ENCODE assay signal across 2 cellular contexts in genomic region chr16:67423015-67423414, GRCh38.
TF ChIP-seq lines count a peak whose summit lies in the region.

No MANE protein-coding gene starts in this region.

TF ChIP-seq in GM23338, 12 proteins besides CTCF, POLR2A, EP300 and RAD21:
- TF ChIP-seq REST (IDR thresholded peaks at IDR 0.05; ENCODE audit: unreplicated experiment) (no peak), ETS1 (IDR thresholded peaks at IDR 0.05) (no peak), POLR2AphosphoS5 (IDR thresholded peaks at IDR 0.05; ENCODE audit: low read depth) (no peak), ZNF462 (CRISPR knock-in tag; IDR thresholded peaks at IDR 0.05) (no peak), JUNB (IDR thresholded peaks at IDR 0.05; ENCODE audit: unreplicated experiment) (no peak), CREB1 (CRISPR knock-in tag; IDR thresholded peaks at IDR 0.05; ENCODE audit: low read depth) (no peak), ZNF114 (CRISPR knock-in tag; IDR thresholded peaks at IDR 0.05) (no peak), NANOG (IDR thresholded peaks at IDR 0.05; ENCODE audit: borderline replicate concordance) (no peak), EZH2phosphoT487 (IDR thresholded peaks at IDR 0.05; ENCODE audit: unreplicated experiment) (no peak), STAT1 (IDR thresholded peaks at IDR 0.05; ENCODE audit: unreplicated experiment) (no peak), EZH2 (IDR thresholded peaks at IDR 0.05; ENCODE audit: low read depth, unreplicated experiment) (no peak), ZNF331 (CRISPR knock-in tag; IDR thresholded peaks at IDR 0.05; ENCODE audit: low read depth) (no peak)

TF ChIP-seq in K562, 482 proteins besides CTCF, POLR2A, EP300 and RAD21:
- TF ChIP-seq ZBTB33 (CRISPR knock-in tag; IDR thresholded peaks at IDR 0.05): peak; percentile 66; the same call in 1 of the 2 replicates
- no peak for TF ChIP-seq SNAPC5 (CRISPR knock-in tag; IDR thresholded peaks at IDR 0.05)
- peak; percentile 81 for TF ChIP-seq ZNF121 (CRISPR knock-in tag; conservative IDR thresholded peaks at IDR 0.05)
- TF ChIP-seq CHD2 (IDR thresholded peaks at IDR 0.05; ENCODE audit: low read depth, low read length): no peak
- no peak for TF ChIP-seq ZNF384 (IDR thresholded peaks at IDR 0.05; ENCODE audit: low read depth, low read length)
- TF ChIP-seq SRF (CRISPR knock-in tag; IDR thresholded peaks at IDR 0.05): no peak
